ENCODE assay signal across 1 cellular context in genomic region chr7:29255839-29256782, GRCh38.
TF ChIP-seq lines count a peak whose summit lies in the region.

No MANE protein-coding gene starts in this region.

TF ChIP-seq in SK-N-SH treated with all-trans-retinoic acid at 6 μM for 48 hours, 23 proteins besides CTCF, POLR2A, EP300 and RAD21 (continued from another document):
- peak; percentile 7; the same call in 1 of the 2 replicates for TF ChIP-seq CSRNP3 (CRISPR knock-in tag; IDR thresholded peaks at IDR 0.05)
- peak; percentile 63; the same call in 1 of the 2 replicates for TF ChIP-seq TSHZ2 (CRISPR knock-in tag; IDR thresholded peaks at IDR 0.05)
- TF ChIP-seq ISL1 (CRISPR knock-in tag; IDR thresholded peaks at IDR 0.05), result peak; percentile 99
- TF ChIP-seq GLIS3 (CRISPR knock-in tag; IDR thresholded peaks at IDR 0.05), result peak; percentile 86
- no peak for TF ChIP-seq ESRRG (CRISPR knock-in tag; IDR thresholded peaks at IDR 0.05)
- no peak; the same call in 1 of the 2 replicates for TF ChIP-seq ZNF8 (CRISPR knock-in tag; IDR thresholded peaks at IDR 0.05)
TF ChIP-seq in SK-N-SH treated with all-trans-retinoic acid at 6 μM for 48 hours: peak in this region for 8.
